Comparison of ENCODE assay signal across 2 cellular contexts in the genomic region with DNA sequence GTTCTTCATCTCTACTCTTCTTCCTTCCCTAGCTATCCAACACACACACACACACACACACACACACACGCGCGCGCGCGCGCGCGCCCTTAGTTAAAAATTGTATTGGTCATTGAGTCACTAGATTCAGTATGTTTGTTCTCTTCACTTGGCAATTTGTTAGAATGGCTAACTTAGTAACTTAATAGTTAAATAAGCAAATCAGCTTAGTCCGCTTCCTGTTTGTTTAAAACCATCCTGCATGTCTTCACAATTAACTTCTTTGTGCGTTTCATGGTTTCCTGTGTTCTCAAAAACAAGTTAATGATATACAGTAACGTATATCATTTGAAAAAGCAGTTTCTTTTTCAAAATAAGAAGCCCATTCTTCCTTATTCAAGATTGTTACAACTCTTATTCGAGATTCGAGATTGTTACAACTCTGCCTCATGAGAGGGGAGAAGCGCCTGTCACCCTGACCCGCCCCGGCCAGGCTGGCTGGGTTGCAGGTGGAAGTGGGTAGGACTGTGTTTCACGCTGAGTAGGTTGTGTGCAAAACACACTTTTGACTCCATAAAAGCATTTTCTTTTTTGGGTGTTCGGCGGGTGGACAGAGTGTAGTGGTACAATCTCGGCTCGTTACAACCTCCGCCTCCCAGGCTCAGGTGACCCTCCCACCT.
TF ChIP-seq lines count a peak whose summit lies in the region.

No MANE protein-coding gene starts in this region.

TF ChIP-seq in GM12878, 131 proteins besides CTCF, POLR2A, EP300 and RAD21 (continues in another document):
- no peak for TF ChIP-seq JUNB (IDR thresholded peaks at IDR 0.05)
- TF ChIP-seq MTA2 (IDR thresholded peaks at IDR 0.05; ENCODE audit: low read depth) = peak; percentile 24; the same call in 1 of the 2 replicates
- TF ChIP-seq, protein P1, sequence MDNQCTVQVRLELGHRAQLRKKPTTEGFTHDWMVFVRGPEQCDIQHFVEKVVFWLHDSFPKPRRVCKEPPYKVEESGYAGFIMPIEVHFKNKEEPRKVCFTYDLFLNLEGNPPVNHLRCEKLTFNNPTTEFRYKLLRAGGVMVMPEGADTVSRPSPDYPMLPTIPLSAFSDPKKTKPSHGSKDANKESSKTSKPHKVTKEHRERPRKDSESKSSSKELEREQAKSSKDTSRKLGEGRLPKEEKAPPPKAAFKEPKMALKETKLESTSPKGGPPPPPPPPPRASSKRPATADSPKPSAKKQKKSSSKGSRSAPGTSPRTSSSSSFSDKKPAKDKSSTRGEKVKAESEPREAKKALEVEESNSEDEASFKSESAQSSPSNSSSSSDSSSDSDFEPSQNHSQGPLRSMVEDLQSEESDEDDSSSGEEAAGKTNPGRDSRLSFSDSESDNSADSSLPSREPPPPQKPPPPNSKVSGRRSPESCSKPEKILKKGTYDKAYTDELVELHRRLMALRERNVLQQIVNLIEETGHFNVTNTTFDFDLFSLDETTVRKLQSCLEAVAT (IDR thresholded peaks at IDR 0.05) = peak; percentile 75; the same call in 1 of the 2 replicates
- no peak for TF ChIP-seq ZBTB4 (CRISPR knock-in tag; IDR thresholded peaks at IDR 0.05)
- TF ChIP-seq RELA (IDR thresholded peaks at IDR 0.05; ENCODE audit: borderline replicate concordance, partially characterized antibody) = no peak
- no peak for TF ChIP-seq ZNF217 (IDR thresholded peaks at IDR 0.05)
- TF ChIP-seq SPI1 (IDR thresholded peaks at IDR 0.05; ENCODE audit: borderline replicate concordance, insufficient read depth, low read depth, low read length) = no peak; the same call in 1 of the 2 replicates
- TF ChIP-seq ZBTB33 (IDR thresholded peaks at IDR 0.05) = peak; percentile 93; the same call in 1 of the 2 replicates
- 0 out of 2 replicates have a peak, but pooled peaks have one; percentile 28 for TF ChIP-seq MXI1 (IDR thresholded peaks at IDR 0.05; ENCODE audit: low read depth, low read length)
- TF ChIP-seq CUX1 (IDR thresholded peaks at IDR 0.05; ENCODE audit: insufficient replicate concordance, low read depth, low read length) = no peak

TF ChIP-seq in GM23338, 12 proteins besides CTCF, POLR2A, EP300 and RAD21:
- TF ChIP-seq STAT1 (IDR thresholded peaks at IDR 0.05; ENCODE audit: unreplicated experiment) (no peak), NANOG (IDR thresholded peaks at IDR 0.05; ENCODE audit: borderline replicate concordance) (no peak), REST (IDR thresholded peaks at IDR 0.05; ENCODE audit: unreplicated experiment) (no peak), EZH2 (IDR thresholded peaks at IDR 0.05; ENCODE audit: low read depth, unreplicated experiment) (no peak), EZH2phosphoT487 (IDR thresholded peaks at IDR 0.05; ENCODE audit: unreplicated experiment) (no peak), JUNB (IDR thresholded peaks at IDR 0.05; ENCODE audit: unreplicated experiment) (no peak), ZNF114 (CRISPR knock-in tag; IDR thresholded peaks at IDR 0.05) (no peak)
- TF ChIP-seq, protein P2, sequence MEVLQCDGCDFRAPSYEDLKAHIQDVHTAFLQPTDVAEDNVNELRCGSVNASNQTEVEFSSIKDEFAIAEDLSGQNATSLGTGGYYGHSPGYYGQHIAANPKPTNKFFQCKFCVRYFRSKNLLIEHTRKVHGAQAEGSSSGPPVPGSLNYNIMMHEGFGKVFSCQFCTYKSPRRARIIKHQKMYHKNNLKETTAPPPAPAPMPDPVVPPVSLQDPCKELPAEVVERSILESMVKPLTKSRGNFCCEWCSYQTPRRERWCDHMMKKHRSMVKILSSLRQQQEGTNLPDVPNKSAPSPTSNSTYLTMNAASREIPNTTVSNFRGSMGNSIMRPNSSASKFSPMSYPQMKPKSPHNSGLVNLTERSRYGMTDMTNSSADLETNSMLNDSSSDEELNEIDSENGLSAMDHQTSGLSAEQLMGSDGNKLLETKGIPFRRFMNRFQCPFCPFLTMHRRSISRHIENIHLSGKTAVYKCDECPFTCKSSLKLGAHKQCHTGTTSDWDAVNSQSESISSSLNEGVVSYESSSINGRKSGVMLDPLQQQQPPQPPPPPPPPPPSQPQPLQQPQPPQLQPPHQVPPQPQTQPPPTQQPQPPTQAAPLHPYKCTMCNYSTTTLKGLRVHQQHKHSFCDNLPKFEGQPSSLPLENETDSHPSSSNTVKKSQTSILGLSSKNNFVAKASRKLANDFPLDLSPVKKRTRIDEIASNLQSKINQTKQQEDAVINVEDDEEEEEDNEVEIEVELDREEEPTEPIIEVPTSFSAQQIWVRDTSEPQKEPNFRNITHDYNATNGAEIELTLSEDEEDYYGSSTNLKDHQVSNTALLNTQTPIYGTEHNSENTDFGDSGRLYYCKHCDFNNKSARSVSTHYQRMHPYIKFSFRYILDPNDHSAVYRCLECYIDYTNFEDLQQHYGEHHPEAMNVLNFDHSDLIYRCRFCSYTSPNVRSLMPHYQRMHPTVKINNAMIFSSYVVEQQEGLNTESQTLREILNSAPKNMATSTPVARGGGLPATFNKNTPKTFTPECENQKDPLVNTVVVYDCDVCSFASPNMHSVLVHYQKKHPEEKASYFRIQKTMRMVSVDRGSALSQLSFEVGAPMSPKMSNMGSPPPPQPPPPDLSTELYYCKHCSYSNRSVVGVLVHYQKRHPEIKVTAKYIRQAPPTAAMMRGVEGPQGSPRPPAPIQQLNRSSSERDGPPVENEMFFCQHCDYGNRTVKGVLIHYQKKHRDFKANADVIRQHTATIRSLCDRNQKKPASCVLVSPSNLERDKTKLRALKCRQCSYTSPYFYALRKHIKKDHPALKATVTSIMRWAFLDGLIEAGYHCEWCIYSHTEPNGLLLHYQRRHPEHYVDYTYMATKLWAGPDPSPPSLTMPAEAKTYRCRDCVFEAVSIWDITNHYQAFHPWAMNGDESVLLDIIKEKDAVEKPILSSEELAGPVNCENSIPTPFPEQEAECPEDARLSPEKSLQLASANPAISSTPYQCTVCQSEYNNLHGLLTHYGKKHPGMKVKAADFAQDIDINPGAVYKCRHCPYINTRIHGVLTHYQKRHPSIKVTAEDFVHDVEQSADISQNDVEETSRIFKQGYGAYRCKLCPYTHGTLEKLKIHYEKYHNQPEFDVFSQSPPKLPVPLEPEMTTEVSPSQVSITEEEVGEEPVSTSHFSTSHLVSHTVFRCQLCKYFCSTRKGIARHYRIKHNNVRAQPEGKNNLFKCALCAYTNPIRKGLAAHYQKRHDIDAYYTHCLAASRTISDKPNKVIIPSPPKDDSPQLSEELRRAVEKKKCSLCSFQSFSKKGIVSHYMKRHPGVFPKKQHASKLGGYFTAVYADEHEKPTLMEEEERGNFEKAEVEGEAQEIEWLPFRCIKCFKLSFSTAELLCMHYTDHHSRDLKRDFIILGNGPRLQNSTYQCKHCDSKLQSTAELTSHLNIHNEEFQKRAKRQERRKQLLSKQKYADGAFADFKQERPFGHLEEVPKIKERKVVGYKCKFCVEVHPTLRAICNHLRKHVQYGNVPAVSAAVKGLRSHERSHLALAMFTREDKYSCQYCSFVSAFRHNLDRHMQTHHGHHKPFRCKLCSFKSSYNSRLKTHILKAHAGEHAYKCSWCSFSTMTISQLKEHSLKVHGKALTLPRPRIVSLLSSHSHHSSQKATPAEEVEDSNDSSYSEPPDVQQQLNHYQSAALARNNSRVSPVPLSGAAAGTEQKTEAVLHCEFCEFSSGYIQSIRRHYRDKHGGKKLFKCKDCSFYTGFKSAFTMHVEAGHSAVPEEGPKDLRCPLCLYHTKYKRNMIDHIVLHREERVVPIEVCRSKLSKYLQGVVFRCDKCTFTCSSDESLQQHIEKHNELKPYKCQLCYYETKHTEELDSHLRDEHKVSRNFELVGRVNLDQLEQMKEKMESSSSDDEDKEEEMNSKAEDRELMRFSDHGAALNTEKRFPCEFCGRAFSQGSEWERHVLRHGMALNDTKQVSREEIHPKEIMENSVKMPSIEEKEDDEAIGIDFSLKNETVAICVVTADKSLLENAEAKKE (CRISPR knock-in tag; IDR thresholded peaks at IDR 0.05) = no peak
TF ChIP-seq in GM23338: peak in this region for 0.
